ENCODE assay signal across 24 cellular contexts in the genomic region with DNA sequence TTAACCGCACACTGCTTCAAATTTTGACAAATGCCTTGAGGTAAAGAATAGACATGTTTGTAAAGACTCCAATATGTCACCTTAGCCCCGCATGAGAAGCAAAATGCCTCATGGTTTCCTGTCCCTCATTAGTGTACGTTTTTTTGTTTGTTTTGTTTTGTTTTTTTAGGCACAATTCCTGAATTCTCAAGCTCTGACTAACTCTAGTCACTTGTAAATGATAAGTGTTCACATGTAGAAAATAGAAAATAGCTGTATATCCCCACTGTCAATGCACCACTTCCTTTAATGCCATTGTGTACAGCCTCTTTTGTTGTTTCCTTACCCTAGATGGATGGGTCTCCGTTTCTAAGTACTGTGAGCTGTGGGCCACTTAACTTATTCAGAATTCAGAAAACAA.
A peak's percentile ranks its signal among the peaks of the same experiment; 100 is the strongest.
DNase-seq lines count a peak whose midpoint lies in the region; ATAC-seq, FAIRE-seq and TF ChIP-seq lines count a peak whose summit lies in the region.
"Had no signal": no experiment of that assay in that cellular context is flagged by ENCODE, and none has a peak within 500 bp of the region (broad histone marks: within the 10 kb centered on the region; RNA-seq: fewer than 3 reads in every experiment).

No MANE protein-coding gene starts in this region.

- H2AFZ ChIP-seq in PC-9: peak overlapping the region; percentile 16; the same call in 1 of the 2 replicates

- CTCF ChIA-PET in PC-9 (lab: Charles Lee): no interaction called here

- H3K9me3 ChIP-seq in PC-9 (ENCODE audit: insufficient read depth, low read depth) (no peaks in the 10 kb centered on the region), pancreas (no peaks in the 10 kb centered on the region)

- H3K27me3 ChIP-seq in PC-9 (ENCODE audit: insufficient read depth, low read depth) (no peaks in the 10 kb centered on the region), pancreas (no peaks in the 10 kb centered on the region)

- ATAC-seq in pancreas (peak in 3 of 4 donors; percentile 28 to 41 (median 35)), sciatic nerve (no peak)
- ATAC-seq: esophagus mucosa; left ventricle myocardium superior; stimulated activated naive CD8-positive, alpha-beta T cell treated with anti-CD3 and anti-CD28 coated beads, Interleukin-15, Interleukin-2, amounts not matched to agents 100 U/mL and 50 U/mL, for 24 hours; T-cell had no signal

- no peaks in the 10 kb centered on the region for H3K79me2 ChIP-seq in PC-9 (ENCODE audit: low read depth)

- DNase-seq in HS-27A (ENCODE audit: low read depth) (peak; percentile 35), PC-9 (no peak), epithelial cell of proximal tubule (ENCODE audit: low read depth) (peak; percentile 57), pancreas (no peak), NCI-H2227 (lab: John Stamatoyannopoulos, UW; ENCODE audit: unreplicated experiment) (no peak), sciatic nerve (ENCODE audit: low spot score) (no peak), NCI-H1105 (lab: John Stamatoyannopoulos, UW) (no peak), NCI-H69 (lab: John Stamatoyannopoulos, UW) (no peak)
- DNase-seq: activated naive CD4-positive, alpha-beta T cell treated with anti-CD3 and anti-CD28 coated beads, Interleukin-2, amount 10 ng/mL, durations not matched to agents 7 days and 5 days; activated T-cell treated with anti-CD3 and anti-CD28 coated beads, Interleukin-2, amount 50 U/mL, for 48 hours; CD4-positive, CD25-positive, alpha-beta regulatory T cell; DMS 273 treated with DMSO at 0.1 percent for 48 hours; effector CD4-positive, alpha-beta T cell; HCEC 1CT; KBM-7; left ventricle myocardium superior; MV-4-11; NCI-H187; stimulated activated CD4-positive, alpha-beta T cell treated with anti-CD3 and anti-CD28 coated beads, Interleukin-4, amount 100 ng/mL, for 24 hours; stimulated activated naive CD8-positive, alpha-beta T cell treated with anti-CD3 and anti-CD28 coated beads, Interleukin-15, Interleukin-2, amounts not matched to agents 100 U/mL and 50 U/mL, for 24 hours; T-cell had no signal

- BruUV-seq in PC-9 (replicated peaks; lab: Mats Ljungman, UMichigan): no TSS peak

- H3K27ac ChIP-seq in PC-9: no peak overlapping the region
- no peak overlapping the region for H3K27ac ChIP-seq in pancreas

- no peak for FAIRE-seq in pancreas (lab: Jason Lieb, UNC)
- FAIRE-seq: frontal cortex, TTC549 had no signal

- H3K4me3 ChIP-seq in PC-9 (no peak overlapping the region), epithelial cell of proximal tubule (ENCODE audit: low read depth, low read length) (no peak overlapping the region), pancreas (no peak overlapping the region)

- 27 to 31% methylated on average over 4 of the region's 4 CpGs for whole genome bisulfite sequencing in pancreas, 2 donors

- no peaks in the 10 kb centered on the region for H3F3A ChIP-seq in PC-9 (ENCODE audit: insufficient read depth, low read depth)

- TF ChIP-seq CTCF in PC-9 (conservative IDR thresholded peaks at IDR 0.05): no peak
- TF ChIP-seq CTCF in epithelial cell of proximal tubule (conservative IDR thresholded peaks at IDR 0.05; ENCODE audit: low read depth, low read length): no peak
- TF ChIP-seq CTCF in pancreas (IDR thresholded peaks at IDR 0.05): no peak

- H3K4me2 ChIP-seq in PC-9: no peak overlapping the region

- H3K9me2 ChIP-seq in PC-9 (ENCODE audit: insufficient read depth): no peaks in the 10 kb centered on the region

- intact Hi-C loops in PC-9 (cut with micrococcal nuclease; ENCODE audit: unreplicated experiment): no loop called here
- intact Hi-C loops in pancreas (cut with DNase I): no loop called here
- intact Hi-C loops in sciatic nerve (cut with DNase I): no loop called here

- no peaks in the 10 kb centered on the region for H3K36me3 ChIP-seq in PC-9 (ENCODE audit: low read depth)
- H3K36me3 ChIP-seq in pancreas: no peaks in the 10 kb centered on the region

- H3K4me1 ChIP-seq in PC-9 (replicated peaks; ENCODE audit: insufficient read depth) (peaks cover 7% of the 10 kb centered on the region; the same call in 1 of the 2 replicates), pancreas (no peaks in the 10 kb centered on the region)

- POLR2A ChIA-PET in PC-9 (lab: Charles Lee; ENCODE audit: unreplicated experiment): no interaction called here

- H4K20me1 ChIP-seq in PC-9 (ENCODE audit: insufficient read depth): no peaks in the 10 kb centered on the region

Comparison
In these comparisons a context has a peak if more than half of its experiments do, and no peak if none do; other contexts are left out.
1. DNase-seq: peak in HS-27A (single experiment) and epithelial cell of proximal tubule (single experiment); none in PC-9 (0 of 2), pancreas (0 of 6), NCI-H2227 (single experiment), sciatic nerve (single experiment), NCI-H1105 (single experiment) and NCI-H69 (single experiment).